In genomic region chr18:2572892-2573291, GRCh38 we compare ENCODE assay signal across 10 cellular contexts. TPM values are rescaled to one million over a fixed set of nuclear protein-coding genes. Genes with fewer than 3 reads are reported as not detected.
DNase-seq lines count a peak whose midpoint lies in the region; ATAC-seq, FAIRE-seq and TF ChIP-seq lines count a peak whose summit lies in the region.
"Had no signal": no experiment of that assay in that cellular context is flagged by ENCODE, and none has a peak within 500 bp of the region (broad histone marks: within the 10 kb centered on the region; RNA-seq: fewer than 3 reads in every experiment).

No MANE protein-coding gene starts in this region.

- DNase-seq in activated naive CD4-positive, alpha-beta T cell treated with anti-CD3 and anti-CD28 coated beads, Interleukin-2, amount 10 ng/mL, durations not matched to agents 7 days and 5 days = no peak
- DNase-seq in activated naive CD4-positive, alpha-beta T cell treated with Interleukin-2 at 50 U/mL for 16 hours = no peak
- DNase-seq in SJCRH30 = peak in 1 of 2 experiments; percentile 9
- peak; percentile 35 to 53 for DNase-seq in erythroblast (lab: John Stamatoyannopoulos, UW)
- no peak for DNase-seq in RCC 7860 (ENCODE audit: low spot score)
- DNase-seq in cerebellum (ENCODE audit: low spot score) = no peak
- DNase-seq: EL had no signal

- ATAC-seq in stimulated activated memory B cell treated with anti-CD40 and anti-IgM and Interleukin-4, amounts not matched to agents 10 μg/mL and 1 μg/mL and 100 μg/mL, for 72 hours = no peak
- ATAC-seq in GM19328 (IDR thresholded peaks at IDR 0.05; ENCODE audit: unreplicated experiment) = no peak

- CTCF ChIA-PET in activated naive CD4-positive, alpha-beta T cell treated with anti-CD3 and anti-CD28 coated beads, Interleukin-2, amount 10 ng/mL, durations not matched to agents 7 days and 5 days (lab: Charles Lee) = interaction anchor here (0.7 to 2.6 kb wide), 3 partner anchors 11 to 64 kb away, joined by 3 to 9 read pairs (median 4); no protein-coding TSS in a partner anchor

- peaks cover 36% of the 10 kb centered on the region for H3K36me3 ChIP-seq in SJCRH30
- H3K36me3 ChIP-seq: neutrophil had no signal

- peaks cover 47% of the 10 kb centered on the region for H3K36me3 Mint-ChIP-seq in activated naive CD4-positive, alpha-beta T cell treated with anti-CD3 and anti-CD28 coated beads, Interleukin-2, amount 10 ng/mL, durations not matched to agents 7 days and 5 days
- peaks cover under 1% of the 10 kb centered on the region for H3K36me3 Mint-ChIP-seq in stimulated activated memory B cell treated with anti-CD40 and anti-IgM and Interleukin-4, amounts not matched to agents 10 μg/mL and 1 μg/mL and 100 μg/mL, for 72 hours

- no peak for TF ChIP-seq POLR2A in erythroblast (IDR thresholded peaks at IDR 0.05; ENCODE audit: low read length)

- no peaks in the 10 kb centered on the region for H3K27me3 ChIP-seq in SJCRH30
- H3K27me3 ChIP-seq: neutrophil had no signal

- peak overlapping the region; percentile 74 for H3K4me3 ChIP-seq in SJCRH30

- H3K27ac Mint-ChIP-seq in activated naive CD4-positive, alpha-beta T cell treated with anti-CD3 and anti-CD28 coated beads, Interleukin-2, amount 10 ng/mL, durations not matched to agents 7 days and 5 days = peak overlapping the region; percentile 97
- H3K27ac Mint-ChIP-seq in stimulated activated memory B cell treated with anti-CD40 and anti-IgM and Interleukin-4, amounts not matched to agents 10 μg/mL and 1 μg/mL and 100 μg/mL, for 72 hours = no peak overlapping the region

- no peaks in the 10 kb centered on the region for H3K27me3 Mint-ChIP-seq in activated naive CD4-positive, alpha-beta T cell treated with anti-CD3 and anti-CD28 coated beads, Interleukin-2, amount 10 ng/mL, durations not matched to agents 7 days and 5 days
- no peaks in the 10 kb centered on the region for H3K27me3 Mint-ChIP-seq in stimulated activated memory B cell treated with anti-CD40 and anti-IgM and Interleukin-4, amounts not matched to agents 10 μg/mL and 1 μg/mL and 100 μg/mL, for 72 hours

- no peaks in the 10 kb centered on the region for H3K9me3 ChIP-seq in SJCRH30 (replicated peaks)
- H3K9me3 ChIP-seq: neutrophil had no signal

- peaks cover 76% of the 10 kb centered on the region for H3K4me1 Mint-ChIP-seq in activated naive CD4-positive, alpha-beta T cell treated with anti-CD3 and anti-CD28 coated beads, Interleukin-2, amount 10 ng/mL, durations not matched to agents 7 days and 5 days
- peaks cover 38% of the 10 kb centered on the region for H3K4me1 Mint-ChIP-seq in stimulated activated memory B cell treated with anti-CD40 and anti-IgM and Interleukin-4, amounts not matched to agents 10 μg/mL and 1 μg/mL and 100 μg/mL, for 72 hours

- no peak for FAIRE-seq in RCC 7860 (lab: Jason Lieb, UNC)

- no peak overlapping the region for H3K27ac ChIP-seq in SJCRH30

- no peaks in the 10 kb centered on the region for H3K9me3 Mint-ChIP-seq in activated naive CD4-positive, alpha-beta T cell treated with anti-CD3 and anti-CD28 coated beads, Interleukin-2, amount 10 ng/mL, durations not matched to agents 7 days and 5 days
- H3K9me3 Mint-ChIP-seq in stimulated activated memory B cell treated with anti-CD40 and anti-IgM and Interleukin-4, amounts not matched to agents 10 μg/mL and 1 μg/mL and 100 μg/mL, for 72 hours = no peaks in the 10 kb centered on the region

- H3K4me1 ChIP-seq in SJCRH30 = peaks cover 5% of the 10 kb centered on the region; the same call in 1 of the 2 replicates

- peak overlapping the region; percentile 95 for H3K4me3 Mint-ChIP-seq in activated naive CD4-positive, alpha-beta T cell treated with anti-CD3 and anti-CD28 coated beads, Interleukin-2, amount 10 ng/mL, durations not matched to agents 7 days and 5 days
- peak overlapping the region; percentile 23 for H3K4me3 Mint-ChIP-seq in stimulated activated memory B cell treated with anti-CD40 and anti-IgM and Interleukin-4, amounts not matched to agents 10 μg/mL and 1 μg/mL and 100 μg/mL, for 72 hours

RNA-seq across cellular contexts. Expression of gene NDC80, which starts 1.5 kb away (rescaled TPM):
- total RNA-seq in SJCRH30 (2014; rRNA removed; shearing (Covaris generic)) = 77.5 and 95.3 TPM in 2 replicates
- total RNA-seq in cerebellum = 20.3 TPM

RNA-seq across cellular contexts. Expression of gene METTL4, which starts 1.6 kb away (rescaled TPM):
- 15.0 and 15.6 TPM in 2 replicates for total RNA-seq in SJCRH30 (2014; rRNA removed; shearing (Covaris generic))
- total RNA-seq in cerebellum = 18.4 TPM

Comparison
In these comparisons a context has a peak if more than half of its experiments do, and no peak if none do; other contexts are left out.
1. DNase-seq: peak in erythroblast (2 of 2); none in activated naive CD4-positive, alpha-beta T cell treated with anti-CD3 and anti-CD28 coated beads, Interleukin-2, amount 10 ng/mL, durations not matched to agents 7 days and 5 days (single experiment), activated naive CD4-positive, alpha-beta T cell treated with Interleukin-2 at 50 U/mL for 16 hours (single experiment), RCC 7860 (single experiment) and cerebellum (single experiment).